8 cellular contexts compared by ENCODE assay signal in the genomic region with DNA sequence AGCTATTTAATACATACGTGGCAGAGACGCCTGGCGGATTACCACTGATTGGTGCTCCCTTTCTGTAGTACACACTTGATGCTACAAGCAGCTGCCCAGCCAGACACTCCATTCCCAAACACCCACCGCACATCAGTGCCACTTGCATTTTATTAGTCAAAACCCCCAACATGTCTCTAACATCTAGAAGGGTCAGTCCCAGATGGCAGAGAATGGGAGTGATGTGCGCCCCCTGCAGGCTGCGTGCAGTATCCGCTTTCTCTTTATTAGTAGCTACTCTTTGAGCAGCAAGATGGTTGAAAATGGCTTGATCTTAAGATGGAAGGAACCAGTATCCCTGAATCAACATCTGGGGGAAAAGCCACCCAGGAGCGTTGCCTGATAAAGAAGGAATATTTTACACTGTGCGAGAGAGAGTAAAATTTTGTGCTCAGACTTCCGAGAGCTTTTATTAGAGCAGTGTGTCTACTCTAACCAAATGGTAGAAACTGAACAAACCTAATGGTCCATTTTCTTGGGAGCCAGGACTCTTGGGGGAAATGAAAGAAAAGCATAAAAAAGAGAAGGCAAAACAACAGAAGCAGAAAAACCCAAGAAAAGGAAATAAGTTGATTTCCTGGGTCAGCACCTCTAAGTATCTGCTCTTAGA.
DNase-seq lines count a peak whose midpoint lies in the region; ATAC-seq, FAIRE-seq and TF ChIP-seq lines count a peak whose summit lies in the region.

No MANE protein-coding gene starts in this region.

- no peaks in the 10 kb centered on the region for H3K9me3 Mint-ChIP-seq in astrocyte (ENCODE audit: unreplicated experiment)

- intact Hi-C loops in left cardiac atrium (cut with DNase I): no loop called here

- H3K4me2 ChIP-seq in astrocyte (ENCODE audit: low read length): no peak overlapping the region

- H3K4me1 Mint-ChIP-seq in astrocyte (ENCODE audit: low read depth, unreplicated experiment): no peaks in the 10 kb centered on the region

- no peaks in the 10 kb centered on the region for H3K27me3 ChIP-seq in astrocyte (ENCODE audit: insufficient read depth, low read length)

- H3K4me3 ChIP-seq in GM12864 (ENCODE audit: low read depth, low read length) (no peak overlapping the region), astrocyte (ENCODE audit: insufficient read depth, low read depth, low read length) (no peak overlapping the region), retinal pigment epithelial cell (ENCODE audit: low read length) (no peak overlapping the region)

- no peaks in the 10 kb centered on the region for H3K27me3 Mint-ChIP-seq in astrocyte (ENCODE audit: low read depth, unreplicated experiment)

- H3K4me3 Mint-ChIP-seq in astrocyte (ENCODE audit: unreplicated experiment): no peak overlapping the region

- H3K27ac Mint-ChIP-seq in astrocyte (ENCODE audit: unreplicated experiment): no peak overlapping the region

- H3K9ac ChIP-seq in astrocyte (ENCODE audit: low read length): no peak overlapping the region

- no peak for DNase-seq in GM12864 (ENCODE audit: low read depth)
- DNase-seq in LHCN-M2 (ENCODE audit: low read depth): peak; percentile 4
- no peak for DNase-seq in astrocyte (ENCODE audit: low read depth)
- DNase-seq in retinal pigment epithelial cell (ENCODE audit: low read depth): no peak
- no peak for DNase-seq in pons (ENCODE audit: low spot score)
- DNase-seq in left cardiac atrium: no peak

- peak; percentile 83 for TF ChIP-seq CTCF in GM12864 (IDR thresholded peaks at IDR 0.05; ENCODE audit: low read depth, low read length, missing control alignments)
- TF ChIP-seq CTCF in astrocyte (IDR thresholded peaks at IDR 0.05; ENCODE audit: insufficient read depth, low read depth, low read length): peak; percentile 30
- peak; percentile 62 for TF ChIP-seq CTCF in retinal pigment epithelial cell (conservative IDR thresholded peaks at IDR 0.05; ENCODE audit: low read depth, low read length)

- no peak overlapping the region for H3K27ac ChIP-seq in astrocyte (ENCODE audit: low read depth, low read length)

- H3K36me3 ChIP-seq in astrocyte (ENCODE audit: insufficient read depth, low read length): no peaks in the 10 kb centered on the region

- no peaks in the 10 kb centered on the region for H4K20me1 ChIP-seq in astrocyte (ENCODE audit: insufficient read depth, low read length)

- H3K9me3 ChIP-seq in astrocyte (ENCODE audit: insufficient read depth, low read depth, low read length): no peaks in the 10 kb centered on the region

- H3K36me3 Mint-ChIP-seq in astrocyte (ENCODE audit: low read depth, unreplicated experiment): no peaks in the 10 kb centered on the region

- no peak overlapping the region for H2AFZ ChIP-seq in astrocyte (ENCODE audit: low read depth, low read length)

- no peaks in the 10 kb centered on the region for H3K4me1 ChIP-seq in astrocyte (ENCODE audit: insufficient read depth, low read length)

- H3K79me2 ChIP-seq in astrocyte (ENCODE audit: insufficient read depth, low read length): no peaks in the 10 kb centered on the region

- FAIRE-seq in astrocyte (lab: Jason Lieb, UNC): no peak

- ATAC-seq in left cardiac atrium (no peak), HG03095 (IDR thresholded peaks at IDR 0.05; ENCODE audit: unreplicated experiment) (no peak), GM21717 (IDR thresholded peaks at IDR 0.05; ENCODE audit: unreplicated experiment) (no peak)

Comparison
In these comparisons a context has a peak if more than half of its experiments do, and no peak if none do; other contexts are left out.
1. CTCF ChIP-seq: peak in every context shown above with its lines; median percentile 83 in GM12864; 62 in retinal pigment epithelial cell; 30 in astrocyte.